ENCODE assay signal across 10 cellular contexts in the genomic region with DNA sequence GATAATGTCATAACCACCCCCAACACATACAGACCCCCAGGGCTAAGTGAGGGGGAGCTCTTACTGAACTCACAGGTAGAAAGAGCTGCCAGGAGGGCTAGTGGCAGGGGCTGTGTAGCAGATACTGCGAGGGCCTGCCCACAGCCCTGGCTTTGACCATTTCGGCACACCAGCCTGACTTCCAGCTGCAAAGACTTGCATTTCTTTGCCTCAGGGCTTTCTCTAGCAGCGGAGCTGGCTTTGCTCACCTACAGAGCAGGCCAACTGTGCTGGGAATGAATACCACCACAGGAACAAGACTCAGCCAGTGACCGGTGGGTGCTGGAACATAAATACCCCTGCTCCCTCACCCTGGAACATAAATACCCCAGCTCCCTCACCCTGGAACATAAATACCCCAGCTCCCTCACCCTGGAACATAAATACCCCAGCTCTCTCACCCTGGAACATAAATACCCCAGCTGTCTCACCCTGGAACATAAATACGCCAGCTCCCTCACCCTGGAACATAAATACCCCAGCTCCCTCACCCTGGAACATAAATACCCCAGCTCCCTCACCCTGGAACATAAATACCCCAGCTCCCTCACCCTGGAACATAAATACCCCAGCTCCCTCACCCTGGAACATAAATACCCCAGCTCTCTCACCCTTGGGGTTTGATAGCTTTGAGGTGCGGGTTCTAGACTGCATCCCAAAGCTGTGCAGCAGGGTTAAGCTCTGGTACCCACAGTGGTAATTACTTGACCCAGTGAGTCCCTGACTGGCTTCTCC. TPM values are rescaled to one million over a fixed set of nuclear protein-coding genes. Genes with fewer than 3 reads are reported as not detected.
DNase-seq lines count a peak whose midpoint lies in the region; TF ChIP-seq lines count a peak whose summit lies in the region.
"Not testable (repeated sequence)": the region's sequence is repeated elsewhere in the genome, so short reads cannot be mapped to it uniquely, and the experiment has no call there.
"Had no signal": no experiment of that assay in that cellular context is flagged by ENCODE, and none has a peak within 500 bp of the region (broad histone marks: within the 10 kb centered on the region; RNA-seq: fewer than 3 reads in every experiment).

No MANE protein-coding gene starts in this region.

- peaks cover 12% of the 10 kb centered on the region for H3K27me3 Mint-ChIP-seq in chondrocyte (ENCODE audit: low read depth)

- not testable (repeated sequence) for H4K5ac ChIP-seq in mesendoderm (ENCODE audit: low read length)

- intact Hi-C loops in tibial artery (cut with DNase I; ENCODE audit: low total_unique reads), result not testable (repeated sequence)

- TF ChIP-seq CTCF in RWPE1 (conservative IDR thresholded peaks at IDR 0.05; ENCODE audit: low read depth); chondrocyte (IDR thresholded peaks at IDR 0.05); tibial artery (IDR thresholded peaks at IDR 0.05): not testable (repeated sequence)

- H3K4me3 Mint-ChIP-seq in chondrocyte (ENCODE audit: unreplicated experiment), result not testable (repeated sequence)

- H3K79me1 ChIP-seq in mesendoderm (ENCODE audit: low read length); trophoblast cell (ENCODE audit: low read length): not testable (repeated sequence)

- DNase-seq in EH (ENCODE audit: low read depth) (peak; percentile 26), M059J (ENCODE audit: low read depth) (peak; percentile 72), mesendoderm (peak; percentile 39), trophoblast cell (peak; percentile 61 to 69)
- not testable (repeated sequence) for DNase-seq in RWPE1 (ENCODE audit: low spot score); chondrocyte (ENCODE audit: low spot score); tibial artery

- not testable (repeated sequence) for H3K9me3 Mint-ChIP-seq in chondrocyte (ENCODE audit: low read depth)

- not testable (repeated sequence) for H2BK5ac ChIP-seq in mesendoderm (ENCODE audit: low read length); trophoblast cell (ENCODE audit: low read depth, low read length, poor library complexity)

- H3K27ac ChIP-seq in RWPE1 (peak overlapping the region; percentile 94), tibial artery (peak overlapping the region; percentile 77 to 79)
- H3K27ac ChIP-seq in mesendoderm (ENCODE audit: low read depth, low read length); trophoblast cell (ENCODE audit: low read depth, low read length): not testable (repeated sequence)

- not testable (repeated sequence) for H3K79me2 ChIP-seq in mesendoderm (ENCODE audit: control insufficient read depth, insufficient read depth, low read length); trophoblast cell (ENCODE audit: control insufficient read depth, insufficient read depth, low read length, poor library complexity)

- not testable (repeated sequence) for H3K9ac ChIP-seq in mesendoderm (ENCODE audit: low read length); trophoblast cell (ENCODE audit: low read length)

- H2AK5ac ChIP-seq in mesendoderm (ENCODE audit: low read length); trophoblast cell (ENCODE audit: low read length): not testable (repeated sequence)

- not testable (repeated sequence) for H3K27me3 ChIP-seq in mesendoderm (ENCODE audit: insufficient read depth, low read length, poor library complexity); trophoblast cell (ENCODE audit: insufficient read depth, low read length); tibial artery

- not testable (repeated sequence) for H3K4me2 ChIP-seq in mesendoderm (ENCODE audit: low read length); trophoblast cell (ENCODE audit: low read length)

- not testable (repeated sequence) for H3K9me3 ChIP-seq in trophoblast cell (ENCODE audit: insufficient read depth, low read depth, low read length); tibial artery

- POLR2A ChIA-PET in RWPE1 (lab: Yijun Ruan, JAX; ENCODE audit: low non-redundant PET), result not testable (repeated sequence)

- H3K27ac Mint-ChIP-seq in chondrocyte (ENCODE audit: unreplicated experiment), result peak overlapping the region; percentile 23

- not testable (repeated sequence) for H4K8ac ChIP-seq in mesendoderm (ENCODE audit: low read depth, low read length); trophoblast cell (ENCODE audit: low read depth, low read length)

- not testable (repeated sequence) for H3K36me3 Mint-ChIP-seq in chondrocyte (ENCODE audit: low read depth)

- not testable (repeated sequence) for H3K4me3 ChIP-seq in mesendoderm (ENCODE audit: low read length); trophoblast cell (ENCODE audit: low read depth, low read length); tibial artery

- H3K23ac ChIP-seq in mesendoderm (ENCODE audit: low read length); trophoblast cell (ENCODE audit: low read length): not testable (repeated sequence)

- not testable (repeated sequence) for H2BK15ac ChIP-seq in mesendoderm (replicated peaks; ENCODE audit: low read depth)

- H3K56ac ChIP-seq in mesendoderm (ENCODE audit: low read length), result not testable (repeated sequence)

- not testable (repeated sequence) for H4K91ac ChIP-seq in trophoblast cell (ENCODE audit: low read depth, low read length)

- not testable (repeated sequence) for H2AFZ ChIP-seq in trophoblast cell (ENCODE audit: insufficient read depth, low read length, poor library complexity)

- H2BK120ac ChIP-seq in mesendoderm (ENCODE audit: low read depth, low read length); trophoblast cell (ENCODE audit: insufficient read depth, low read length, poor library complexity): not testable (repeated sequence)

- CTCF ChIA-PET in RWPE1 (lab: Yijun Ruan, JAX), result not testable (repeated sequence)

- H3K4me1 Mint-ChIP-seq in chondrocyte (ENCODE audit: low read depth), result peaks cover 37% of the 10 kb centered on the region

- H3K18ac ChIP-seq in mesendoderm (ENCODE audit: low read length); trophoblast cell (ENCODE audit: low read length): not testable (repeated sequence)

- H2BK12ac ChIP-seq in trophoblast cell (ENCODE audit: low read length), result not testable (repeated sequence)

- H3K14ac ChIP-seq in trophoblast cell (ENCODE audit: low read length), result not testable (repeated sequence)

- not testable (repeated sequence) for H4K12ac ChIP-seq in trophoblast cell (ENCODE audit: low read depth, low read length)

- H3K36me3 ChIP-seq in mesendoderm (ENCODE audit: control insufficient read depth, insufficient read depth, low read length); trophoblast cell (ENCODE audit: control insufficient read depth in 1 of 2, insufficient read depth in 2 of 2, low read length in 2 of 2); tibial artery: not testable (repeated sequence)

- no CpG with 5 or more reads among the region's 6 CpGs for WGBS in mesendoderm (ENCODE audit: extremely low coverage, insufficient coverage, low lambda C conversion rate)
- no CpG with 5 or more reads among the region's 6 CpGs for WGBS in trophoblast cell (ENCODE audit: extremely low coverage, insufficient coverage, insufficient read length)

- H3K4ac ChIP-seq in mesendoderm (ENCODE audit: low read depth, low read length); trophoblast cell (ENCODE audit: low read depth, low read length): not testable (repeated sequence)

- not testable (repeated sequence) for H3K4me1 ChIP-seq in mesendoderm (ENCODE audit: control insufficient read depth, low read depth, low read length); trophoblast cell (ENCODE audit: control insufficient read depth in 1 of 2, insufficient read depth in 2 of 2, low read length in 2 of 2)
- peaks cover 0 to 47% (median 44%) of the 10 kb centered on the region in 4 donors for H3K4me1 ChIP-seq in tibial artery

RNA-seq across cellular contexts. Expression of gene RTN4RL1, which starts 11.7 kb away (rescaled TPM):
- 0.12 and 0.67 TPM in 2 replicates for total RNA-seq in M059J (2014; rRNA removed; shearing (Covaris generic))
- 0.47 to 0.95 TPM (median 0.68 TPM) in 3 replicates for total RNA-seq in chondrocyte
- 0.20 TPM for polyA plus RNA-seq in mesendoderm (2013, experiment 1 of 2)
- polyA plus RNA-seq in mesendoderm (2013, experiment 2 of 2), result 0.14 TPM
- 0.55 and 0.57 TPM in 2 replicates for polyA plus RNA-seq in trophoblast cell (2013)
- total RNA-seq: Calu3, Daoy had no signal
- polyA plus RNA-seq: GM23338 had no signal

RNA-seq across cellular contexts. Expression of gene DPH1, which starts 16.5 kb away (rescaled TPM):
- total RNA-seq in M059J (2014; rRNA removed; shearing (Covaris generic)), result 28.0 and 29.5 TPM in 2 replicates
- total RNA-seq in chondrocyte, result 29.4 to 43.1 TPM (median 31.3 TPM) in 3 replicates
- 20.0 TPM for polyA plus RNA-seq in mesendoderm (2013, experiment 1 of 2)
- polyA plus RNA-seq in mesendoderm (2013, experiment 2 of 2), result 19.3 TPM
- 15.0 and 15.8 TPM in 2 replicates for polyA plus RNA-seq in trophoblast cell (2013)

RNA-seq across cellular contexts. Expression of gene OVCA2, which starts 28.4 kb away (rescaled TPM):
- 18.9 and 24.0 TPM in 2 replicates for total RNA-seq in M059J (2014; rRNA removed; shearing (Covaris generic))
- total RNA-seq in chondrocyte, result 26.6 to 30.2 TPM (median 30.1 TPM) in 3 replicates
- 43.4 TPM for polyA plus RNA-seq in mesendoderm (2013, experiment 1 of 2)
- polyA plus RNA-seq in mesendoderm (2013, experiment 2 of 2), result 43.4 TPM
- polyA plus RNA-seq in trophoblast cell (2013), result 40.2 and 44.9 TPM in 2 replicates

RNA-seq across cellular contexts. Expression of gene HIC1, which starts 41.5 kb away (rescaled TPM):
- 2.2 and 3.7 TPM in 2 replicates for total RNA-seq in M059J (2014; rRNA removed; shearing (Covaris generic))
- total RNA-seq in chondrocyte, result 3.3 to 9.0 TPM (median 8.8 TPM) in 3 replicates
- 0.10 TPM for polyA plus RNA-seq in mesendoderm (2013, experiment 1 of 2)
- 0.10 TPM for polyA plus RNA-seq in mesendoderm (2013, experiment 2 of 2)
- polyA plus RNA-seq in trophoblast cell (2013), result 1.4 and 1.7 TPM in 2 replicates
